Comparison of ENCODE assay signal across 1 cellular context in genomic region chr18:666177-666576, GRCh38.
TF ChIP-seq lines count a peak whose summit lies in the region.

No MANE protein-coding gene starts in this region.

TF ChIP-seq in K562, 482 proteins besides CTCF, POLR2A, EP300 and RAD21 (continued from another document):
- TF ChIP-seq ETV6 (IDR thresholded peaks at IDR 0.05; ENCODE audit: borderline replicate concordance in 1 of 2, low read depth in 2 of 2, low read length in 1 of 2) (no peak), ETV6 (CRISPR knock-in tag; IDR thresholded peaks at IDR 0.05; ENCODE audit: borderline replicate concordance) (no peak), CTCFL (IDR thresholded peaks at IDR 0.05; ENCODE audit: borderline replicate concordance, insufficient read depth, low read depth, low read length, poor library complexity, severe bottlenecking) (peak; percentile 57), NCOA1 (IDR thresholded peaks at IDR 0.05; ENCODE audit: low read depth) (no peak), ZNF668 (CRISPR knock-in tag; IDR thresholded peaks at IDR 0.05) (no peak), PHF8 (IDR thresholded peaks at IDR 0.05; ENCODE audit: borderline replicate concordance, low read length) (no peak), CREM (IDR thresholded peaks at IDR 0.05; ENCODE audit: low read depth) (0 out of 2 replicates have a peak, but pooled peaks have one; percentile 17), ZNF57 (CRISPR knock-in tag; IDR thresholded peaks at IDR 0.05) (no peak)
